ENCODE assay signal across 1 cellular context in the genomic region with DNA sequence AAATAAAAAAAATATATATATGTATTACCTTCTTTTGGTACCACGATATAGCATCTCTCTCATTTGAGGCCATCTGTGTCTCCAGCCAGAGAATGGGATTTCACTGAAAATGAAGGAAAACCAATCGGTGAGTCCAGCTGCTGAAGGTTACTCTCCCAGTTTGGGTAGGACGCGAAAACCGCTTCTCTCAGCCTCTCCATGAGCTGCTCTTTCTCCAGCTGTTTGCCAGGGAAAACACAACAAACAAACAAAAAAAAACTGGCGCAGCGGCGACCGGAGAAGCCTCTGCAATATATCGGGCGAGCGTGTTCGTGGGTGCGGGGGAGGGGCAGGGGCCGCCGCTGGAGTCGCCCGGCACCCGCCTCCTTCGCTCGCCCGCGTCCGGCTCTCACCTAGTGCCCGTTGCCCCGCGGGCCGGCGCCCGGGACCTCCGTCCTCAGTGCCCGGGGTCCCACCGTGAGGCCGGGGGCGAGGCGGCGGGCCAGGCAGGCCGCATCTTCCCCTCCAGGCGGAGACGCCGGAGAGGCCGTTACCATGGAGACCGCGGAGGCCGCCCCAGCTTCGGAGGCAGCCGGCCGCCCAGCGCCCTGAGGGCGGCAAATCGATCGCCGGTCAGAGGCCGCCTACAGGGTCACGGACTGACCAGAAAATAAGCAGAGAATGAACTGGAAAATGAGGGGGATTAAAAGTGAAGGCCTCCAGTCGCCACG.
A peak's percentile ranks its signal among the peaks of the same experiment; 100 is the strongest.
TF ChIP-seq lines count a peak whose summit lies in the region.

No MANE protein-coding gene starts in this region.

TF ChIP-seq in K562, 482 proteins besides CTCF, POLR2A, EP300 and RAD21 (continued from another document):
- TF ChIP-seq, protein P1, sequence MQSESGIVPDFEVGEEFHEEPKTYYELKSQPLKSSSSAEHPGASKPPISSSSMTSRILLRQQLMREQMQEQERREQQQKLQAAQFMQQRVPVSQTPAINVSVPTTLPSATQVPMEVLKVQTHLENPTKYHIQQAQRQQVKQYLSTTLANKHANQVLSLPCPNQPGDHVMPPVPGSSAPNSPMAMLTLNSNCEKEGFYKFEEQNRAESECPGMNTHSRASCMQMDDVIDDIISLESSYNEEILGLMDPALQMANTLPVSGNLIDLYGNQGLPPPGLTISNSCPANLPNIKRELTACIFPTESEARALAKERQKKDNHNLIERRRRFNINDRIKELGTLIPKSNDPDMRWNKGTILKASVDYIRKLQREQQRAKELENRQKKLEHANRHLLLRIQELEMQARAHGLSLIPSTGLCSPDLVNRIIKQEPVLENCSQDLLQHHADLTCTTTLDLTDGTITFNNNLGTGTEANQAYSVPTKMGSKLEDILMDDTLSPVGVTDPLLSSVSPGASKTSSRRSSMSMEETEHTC (IDR thresholded peaks at IDR 0.05), result no peak
- TF ChIP-seq, protein P2, sequence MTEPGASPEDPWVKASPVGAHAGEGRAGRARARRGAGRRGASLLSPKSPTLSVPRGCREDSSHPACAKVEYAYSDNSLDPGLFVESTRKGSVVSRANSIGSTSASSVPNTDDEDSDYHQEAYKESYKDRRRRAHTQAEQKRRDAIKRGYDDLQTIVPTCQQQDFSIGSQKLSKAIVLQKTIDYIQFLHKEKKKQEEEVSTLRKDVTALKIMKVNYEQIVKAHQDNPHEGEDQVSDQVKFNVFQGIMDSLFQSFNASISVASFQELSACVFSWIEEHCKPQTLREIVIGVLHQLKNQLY (CRISPR knock-in tag; conservative IDR thresholded peaks at IDR 0.05), result no peak
- TF ChIP-seq ZBTB1 (CRISPR knock-in tag; IDR thresholded peaks at IDR 0.05; ENCODE audit: borderline replicate concordance, low read depth) (no peak), NBN (IDR thresholded peaks at IDR 0.05; ENCODE audit: low read depth) (no peak; the same call in 1 of the 2 replicates), TFAM (CRISPR knock-in tag; conservative IDR thresholded peaks at IDR 0.05) (no peak), HNRNPLL (IDR thresholded peaks at IDR 0.05; ENCODE audit: low read depth, low read length, poor library complexity, severe bottlenecking) (peak; percentile 64), SMC3 (conservative IDR thresholded peaks at IDR 0.05; ENCODE audit: insufficient read depth, low read depth, low read length) (no peak), MED1 (CRISPR knock-in tag; IDR thresholded peaks at IDR 0.05; ENCODE audit: borderline replicate concordance) (no peak), PRPF4 (IDR thresholded peaks at IDR 0.05; ENCODE audit: insufficient read depth, low read depth, low read length, poor library complexity, severe bottlenecking) (no peak), FIP1L1 (IDR thresholded peaks at IDR 0.05; ENCODE audit: low read depth, low read length, poor library complexity, severe bottlenecking) (peak; percentile 94), WHSC1 (IDR thresholded peaks at IDR 0.05; ENCODE audit: low read length) (no peak), KAT8 (IDR thresholded peaks at IDR 0.05; ENCODE audit: low read depth) (no peak), NELFE (IDR thresholded peaks at IDR 0.05; ENCODE audit: insufficient read depth, insufficient read length) (no peak), CEBPB (tag; IDR thresholded peaks at IDR 0.05) (no peak), ZFPM2 (CRISPR knock-in tag; IDR thresholded peaks at IDR 0.05) (no peak), NR1H2 (CRISPR knock-in tag; IDR thresholded peaks at IDR 0.05) (no peak), HES1 (IDR thresholded peaks at IDR 0.05; ENCODE audit: low read depth) (no peak), NFATC3 (IDR thresholded peaks at IDR 0.05) (no peak), GABPB2 (CRISPR knock-in tag; conservative IDR thresholded peaks at IDR 0.05) (no peak), KDM5B (IDR thresholded peaks at IDR 0.05; ENCODE audit: insufficient replicate concordance, low read depth, low read length) (no peak)
- TF ChIP-seq, protein P3, sequence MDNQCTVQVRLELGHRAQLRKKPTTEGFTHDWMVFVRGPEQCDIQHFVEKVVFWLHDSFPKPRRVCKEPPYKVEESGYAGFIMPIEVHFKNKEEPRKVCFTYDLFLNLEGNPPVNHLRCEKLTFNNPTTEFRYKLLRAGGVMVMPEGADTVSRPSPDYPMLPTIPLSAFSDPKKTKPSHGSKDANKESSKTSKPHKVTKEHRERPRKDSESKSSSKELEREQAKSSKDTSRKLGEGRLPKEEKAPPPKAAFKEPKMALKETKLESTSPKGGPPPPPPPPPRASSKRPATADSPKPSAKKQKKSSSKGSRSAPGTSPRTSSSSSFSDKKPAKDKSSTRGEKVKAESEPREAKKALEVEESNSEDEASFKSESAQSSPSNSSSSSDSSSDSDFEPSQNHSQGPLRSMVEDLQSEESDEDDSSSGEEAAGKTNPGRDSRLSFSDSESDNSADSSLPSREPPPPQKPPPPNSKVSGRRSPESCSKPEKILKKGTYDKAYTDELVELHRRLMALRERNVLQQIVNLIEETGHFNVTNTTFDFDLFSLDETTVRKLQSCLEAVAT (IDR thresholded peaks at IDR 0.05), result peak; percentile 52 to 98; a peak in 3 of 4 replicates
- TF ChIP-seq, protein P4, sequence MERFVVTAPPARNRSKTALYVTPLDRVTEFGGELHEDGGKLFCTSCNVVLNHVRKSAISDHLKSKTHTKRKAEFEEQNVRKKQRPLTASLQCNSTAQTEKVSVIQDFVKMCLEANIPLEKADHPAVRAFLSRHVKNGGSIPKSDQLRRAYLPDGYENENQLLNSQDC (CRISPR knock-in tag; IDR thresholded peaks at IDR 0.05), result no peak
- TF ChIP-seq, protein P5, sequence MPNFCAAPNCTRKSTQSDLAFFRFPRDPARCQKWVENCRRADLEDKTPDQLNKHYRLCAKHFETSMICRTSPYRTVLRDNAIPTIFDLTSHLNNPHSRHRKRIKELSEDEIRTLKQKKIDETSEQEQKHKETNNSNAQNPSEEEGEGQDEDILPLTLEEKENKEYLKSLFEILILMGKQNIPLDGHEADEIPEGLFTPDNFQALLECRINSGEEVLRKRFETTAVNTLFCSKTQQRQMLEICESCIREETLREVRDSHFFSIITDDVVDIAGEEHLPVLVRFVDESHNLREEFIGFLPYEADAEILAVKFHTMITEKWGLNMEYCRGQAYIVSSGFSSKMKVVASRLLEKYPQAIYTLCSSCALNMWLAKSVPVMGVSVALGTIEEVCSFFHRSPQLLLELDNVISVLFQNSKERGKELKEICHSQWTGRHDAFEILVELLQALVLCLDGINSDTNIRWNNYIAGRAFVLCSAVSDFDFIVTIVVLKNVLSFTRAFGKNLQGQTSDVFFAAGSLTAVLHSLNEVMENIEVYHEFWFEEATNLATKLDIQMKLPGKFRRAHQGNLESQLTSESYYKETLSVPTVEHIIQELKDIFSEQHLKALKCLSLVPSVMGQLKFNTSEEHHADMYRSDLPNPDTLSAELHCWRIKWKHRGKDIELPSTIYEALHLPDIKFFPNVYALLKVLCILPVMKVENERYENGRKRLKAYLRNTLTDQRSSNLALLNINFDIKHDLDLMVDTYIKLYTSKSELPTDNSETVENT (CRISPR knock-in tag; IDR thresholded peaks at IDR 0.05), result no peak
